10 cellular contexts compared by ENCODE assay signal in genomic region chr2:36322108-36322507, GRCh38. TPM values are rescaled to one million over a fixed set of nuclear protein-coding genes. Genes with fewer than 3 reads are reported as not detected.
DNase-seq lines count a peak whose midpoint lies in the region; ATAC-seq, FAIRE-seq and TF ChIP-seq lines count a peak whose summit lies in the region.
"Had no signal": no experiment of that assay in that cellular context is flagged by ENCODE, and none has a peak within 500 bp of the region (broad histone marks: within the 10 kb centered on the region; RNA-seq: fewer than 3 reads in every experiment).

No MANE protein-coding gene starts in this region.

- CTCF ChIA-PET in activated CD4-positive, alpha-beta memory T cell treated with anti-CD3 and anti-CD28 coated beads, Interleukin-2, amount 10 ng/mL, durations not matched to agents 7 days and 5 days (lab: Charles Lee) = interaction anchor here (0.8 kb wide), 1 partner anchor 13 kb away, joined by 3 read pairs; no protein-coding TSS in a partner anchor
- CTCF ChIA-PET in CD4-positive, alpha-beta memory T cell (lab: Charles Lee; ENCODE audit: partially characterized antibody) = interaction anchor here (0.7 to 1.0 kb wide), 3 partner anchors 32 to 350 kb away, joined by 3 to 7 read pairs (median 3); no protein-coding TSS in a partner anchor

- H3K27me3 ChIP-seq in RWPE2 (ENCODE audit: insufficient read depth, poor library complexity, severe bottlenecking) = no peaks in the 10 kb centered on the region
- H3K27me3 ChIP-seq in small intestine (ENCODE audit: control insufficient read depth in 2 of 2, insufficient read depth in 2 of 2, low read length in 2 of 2) = no peaks in the 10 kb centered on the region
- no peaks in the 10 kb centered on the region for H3K27me3 ChIP-seq in CD4-positive, alpha-beta memory T cell (ENCODE audit: insufficient read depth, low read length)

- H3K9me3 ChIP-seq in RWPE2 (ENCODE audit: severe bottlenecking) (no peaks in the 10 kb centered on the region), small intestine (ENCODE audit: control insufficient read depth, low read depth) (no peaks in the 10 kb centered on the region)
- H3K9me3 ChIP-seq in CD4-positive, alpha-beta memory T cell (ENCODE audit: control insufficient read depth in 1 of 2, low read length in 2 of 2) = no peaks in the 10 kb centered on the region

- H3K9me3 Mint-ChIP-seq in activated CD4-positive, alpha-beta memory T cell treated with anti-CD3 and anti-CD28 coated beads, Interleukin-2, amount 10 ng/mL, durations not matched to agents 7 days and 5 days = peaks cover 2% of the 10 kb centered on the region
- H3K9me3 Mint-ChIP-seq in CD4-positive, alpha-beta memory T cell = peaks cover 0 to 12% (median 2%) of the 10 kb centered on the region in 8 donors

- intact Hi-C loops in CD4-positive, alpha-beta memory T cell (cut with micrococcal nuclease) = loop anchor here (1.0 kb wide), 1 partner anchor 349 kb away; no protein-coding TSS in a partner anchor

- H3K27me3 Mint-ChIP-seq in activated CD4-positive, alpha-beta memory T cell treated with anti-CD3 and anti-CD28 coated beads, Interleukin-2, amount 10 ng/mL, durations not matched to agents 7 days and 5 days = peaks cover 11% of the 10 kb centered on the region
- H3K27me3 Mint-ChIP-seq in CD4-positive, alpha-beta memory T cell = peaks cover 4 to 7% of the 10 kb centered on the region in 2 donors

- H3K4me3 ChIP-seq in RWPE2 (ENCODE audit: severe bottlenecking) = no peak overlapping the region
- H3K4me3 ChIP-seq in foreskin fibroblast (ENCODE audit: low read depth in 1 of 2, low read length in 2 of 2) = no peak overlapping the region
- no peak overlapping the region for H3K4me3 ChIP-seq in small intestine (ENCODE audit: low read depth in 1 of 2, low read length in 2 of 2)
- no peak overlapping the region for H3K4me3 ChIP-seq in CD4-positive, alpha-beta memory T cell (ENCODE audit: low read length in 2 of 2)

- POLR2A ChIA-PET in activated CD4-positive, alpha-beta memory T cell treated with anti-CD3 and anti-CD28 coated beads, Interleukin-2, amount 10 ng/mL, durations not matched to agents 7 days and 5 days (lab: Charles Lee) = no interaction called here
- POLR2A ChIA-PET in CD4-positive, alpha-beta memory T cell (lab: Charles Lee; ENCODE audit: partially characterized antibody) = interaction anchor here (0.6 kb wide), 1 partner anchor 13 kb away, joined by 3 read pairs; no protein-coding TSS in a partner anchor

- H3K27ac ChIP-seq in RWPE2 (ENCODE audit: poor library complexity, severe bottlenecking) = no peak overlapping the region
- H3K27ac ChIP-seq in small intestine (ENCODE audit: low read depth in 1 of 2, low read length in 1 of 2) = no peak overlapping the region
- no peak overlapping the region for H3K27ac ChIP-seq in CD4-positive, alpha-beta memory T cell (ENCODE audit: low read depth, low read length)

- no peak overlapping the region for H3K4me3 Mint-ChIP-seq in activated CD4-positive, alpha-beta memory T cell treated with anti-CD3 and anti-CD28 coated beads, Interleukin-2, amount 10 ng/mL, durations not matched to agents 7 days and 5 days
- H3K4me3 Mint-ChIP-seq in CD4-positive, alpha-beta memory T cell = no peak overlapping the region

- H3K4me1 ChIP-seq in RWPE2 (ENCODE audit: insufficient read depth, poor library complexity, severe bottlenecking) (no peaks in the 10 kb centered on the region), small intestine (ENCODE audit: control insufficient read depth in 2 of 2, insufficient read depth in 1 of 2, low read depth in 1 of 2, low read length in 1 of 2) (no peaks in the 10 kb centered on the region)
- H3K4me1 ChIP-seq in CD4-positive, alpha-beta memory T cell (ENCODE audit: insufficient read depth, low read length) = no peaks in the 10 kb centered on the region

- no peaks in the 10 kb centered on the region for H3K36me3 Mint-ChIP-seq in activated CD4-positive, alpha-beta memory T cell treated with anti-CD3 and anti-CD28 coated beads, Interleukin-2, amount 10 ng/mL, durations not matched to agents 7 days and 5 days (ENCODE audit: low read depth)
- peaks cover 0 to 7% of the 10 kb centered on the region in 2 donors for H3K36me3 Mint-ChIP-seq in CD4-positive, alpha-beta memory T cell

- no peak for FAIRE-seq in small intestine (lab: Jason Lieb, UNC)
- FAIRE-seq: A204.1 had no signal

- no peaks in the 10 kb centered on the region for H3K4me1 Mint-ChIP-seq in activated CD4-positive, alpha-beta memory T cell treated with anti-CD3 and anti-CD28 coated beads, Interleukin-2, amount 10 ng/mL, durations not matched to agents 7 days and 5 days
- H3K4me1 Mint-ChIP-seq in CD4-positive, alpha-beta memory T cell = no peaks in the 10 kb centered on the region

- 54 to 61% (median 56%) methylated on average over 3 of the region's 3 CpGs for WGBS in small intestine, 3 donors

- ATAC-seq in RWPE2 (ENCODE audit: low read depth) = peak; percentile 61; the same call in 2 of the 3 replicates
- ATAC-seq in GM19023 (IDR thresholded peaks at IDR 0.05; ENCODE audit: unreplicated experiment) = no peak

- peak; percentile 51 for TF ChIP-seq CTCF in RWPE2 (IDR thresholded peaks at IDR 0.05; ENCODE audit: poor library complexity, severe bottlenecking)
- peak; percentile 76 for TF ChIP-seq CTCF in foreskin fibroblast (IDR thresholded peaks at IDR 0.05; ENCODE audit: low read depth, low read length)

- H3K36me3 ChIP-seq in RWPE2 (ENCODE audit: low read depth) (no peaks in the 10 kb centered on the region), small intestine (ENCODE audit: control insufficient read depth in 2 of 2, insufficient read depth in 2 of 2, low read length in 2 of 2) (no peaks in the 10 kb centered on the region)
- H3K36me3 ChIP-seq in CD4-positive, alpha-beta memory T cell (ENCODE audit: insufficient read depth, low read length) = no peaks in the 10 kb centered on the region

- DNase-seq in NCI-H1417 (lab: John Stamatoyannopoulos, UW) = peak in 2 of 3 experiments; percentile 11 to 68
- no peak for DNase-seq in NCI-H1417 treated with DMSO at 0.1 percent for 48 hours (lab: John Stamatoyannopoulos, UW)
- DNase-seq in RWPE2 (ENCODE audit: low spot score) = no peak
- DNase-seq in foreskin fibroblast = peak in 1 of 2 donors; percentile 58
- DNase-seq in small intestine = peak; percentile 40
- no peak for DNase-seq in activated CD4-positive, alpha-beta memory T cell treated with anti-CD3 and anti-CD28 coated beads, Interleukin-2, amount 10 ng/mL, durations not matched to agents 7 days and 5 days
- no peak for DNase-seq in CD4-positive, alpha-beta memory T cell
- DNase-seq: T-helper 2 cell had no signal

- no peak overlapping the region for H3K27ac Mint-ChIP-seq in activated CD4-positive, alpha-beta memory T cell treated with anti-CD3 and anti-CD28 coated beads, Interleukin-2, amount 10 ng/mL, durations not matched to agents 7 days and 5 days
- no peak overlapping the region for H3K27ac Mint-ChIP-seq in CD4-positive, alpha-beta memory T cell

RNA-seq across cellular contexts. Expression of gene CRIM1, which starts 33.5 kb away (rescaled TPM):
- 10 to 100 TPM in 1 of 3 donors, 1 to 10 TPM in 1, under 1 TPM in 1; 0.89 to 17.4 (median 1.1) TPM for polyA plus RNA-seq in small intestine
- 1 to 10 TPM; 5.4 to 6.6 TPM for total RNA-seq in activated CD4-positive, alpha-beta memory T cell treated with anti-CD3 and anti-CD28 coated beads, Interleukin-2, amount 10 ng/mL, durations not matched to agents 7 days and 5 days
- 10 to 100 TPM in 1 of 2 experiments, 1 to 10 TPM in 1; 6.8 to 12.0 TPM for total RNA-seq in CD4-positive, alpha-beta memory T cell
- under 1 TPM in 1 of 2 donors, not detected in 1; 0.91 TPM for polyA plus RNA-seq in CD4-positive, alpha-beta memory T cell

Comparison
In these comparisons a context has a peak if more than half of its experiments do, and no peak if none do; other contexts are left out.
1. DNase-seq: peak in NCI-H1417 (2 of 3) and small intestine (single experiment); none in NCI-H1417 treated with DMSO at 0.1 percent for 48 hours (single experiment), RWPE2 (single experiment), activated CD4-positive, alpha-beta memory T cell treated with anti-CD3 and anti-CD28 coated beads, Interleukin-2, amount 10 ng/mL, durations not matched to agents 7 days and 5 days (single experiment) and CD4-positive, alpha-beta memory T cell (0 of 5).